Comparison of ENCODE assay signal across 30 cellular contexts in the genomic region with DNA sequence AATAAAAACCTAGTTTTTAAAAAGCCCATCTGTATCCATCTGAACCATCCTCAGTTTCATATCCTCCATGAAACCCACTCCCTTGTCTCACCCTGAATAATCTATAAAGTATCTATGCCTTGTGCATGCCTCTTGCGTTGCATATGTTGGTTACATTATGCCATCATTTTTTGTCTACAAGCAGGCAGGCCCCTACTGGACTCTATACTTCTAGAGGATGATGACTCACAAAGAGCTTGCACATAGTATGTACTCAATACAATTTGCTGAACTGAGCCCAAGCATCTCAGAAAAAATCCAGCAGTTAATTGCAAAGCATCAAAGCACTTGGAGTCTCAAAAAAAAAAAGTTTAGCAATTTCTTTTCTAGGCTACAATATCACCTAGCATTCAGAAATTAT.
"Had no signal": no experiment of that assay in that cellular context is flagged by ENCODE, and none has a peak within 500 bp of the region (broad histone marks: within the 10 kb centered on the region; RNA-seq: fewer than 3 reads in every experiment).

No MANE protein-coding gene starts in this region.

- H3K27ac Mint-ChIP-seq: activated CD8-positive, alpha-beta T cell treated with anti-CD3 and anti-CD28 coated beads, Interleukin-2, amount 10 ng/mL, durations not matched to agents 7 days and 5 days; activated naive CD8-positive, alpha-beta T cell; activated T-cell treated with anti-CD3 and anti-CD28 coated beads, Interleukin-2, amount 50 U/mL, for 24 hours had no signal

- ATAC-seq: activated CD8-positive, alpha-beta T cell treated with anti-CD3 and anti-CD28 coated beads, Interleukin-2, amount 10 ng/mL, durations not matched to agents 7 days and 5 days; Right ventricle myocardium inferior; SK-N-SH treated with all-trans-retinoic acid at 6 μM for 48 hours had no signal

- H3K4me3 Mint-ChIP-seq: activated CD8-positive, alpha-beta T cell treated with anti-CD3 and anti-CD28 coated beads, Interleukin-2, amount 10 ng/mL, durations not matched to agents 7 days and 5 days; activated naive CD8-positive, alpha-beta T cell; activated T-cell treated with anti-CD3 and anti-CD28 coated beads, Interleukin-2, amount 50 U/mL, for 24 hours had no signal

- H3K4me1 ChIP-seq: SJCRH30 had no signal

- H3K27me3 ChIP-seq: brain microvascular endothelial cell, SJCRH30 had no signal

- H3K36me3 ChIP-seq: SJCRH30 had no signal

- H3K27ac ChIP-seq: brain microvascular endothelial cell, SJCRH30 had no signal

- H3K9me3 Mint-ChIP-seq: activated T-cell treated with anti-CD3 and anti-CD28 coated beads, Interleukin-2, amount 50 U/mL, for 24 hours had no signal

- H3K9me3 ChIP-seq: SJCRH30 had no signal

- DNase-seq: activated CD4-positive, alpha-beta T cell treated with anti-CD3 and anti-CD28 coated beads for 48 hours; activated CD4-positive, alpha-beta T cell treated with anti-CD3 and anti-CD28 coated beads, Interleukin-2, amount 50 U/mL, for 4 hours; activated CD4-positive, CD25-positive, alpha-beta regulatory T cell treated with anti-CD3 and anti-CD28 coated beads, Interleukin-2, amount 50 U/mL, for 72 hours; activated CD8-positive, alpha-beta memory T cell treated with anti-CD3 and anti-CD28 coated beads, Interleukin-2, amount 50 U/mL, for 48 hours; activated CD8-positive, alpha-beta T cell treated with anti-CD3 and anti-CD28 coated beads, Interleukin-2, amount 10 ng/mL, durations not matched to agents 7 days and 5 days; activated effector memory CD4-positive, alpha-beta T cell treated with anti-CD3 and anti-CD28 coated beads, Interleukin-2, amount 50 U/mL, for 16 hours; activated naive CD4-positive, alpha-beta T cell treated with Interleukin-2 at 50 U/mL for 16 hours; activated T-cell treated with anti-CD3 and anti-CD28 coated beads, Interleukin-2, amount 50 U/mL, for 24 hours; amygdala; brain microvascular endothelial cell; caudate nucleus; Kasumi-1; KBM-7; MV-4-11; NCI-H1092 treated with DMSO at 0.1 percent for 48 hours; NCI-H1417 treated with DMSO at 0.1 percent for 48 hours; NCI-H1694; NCI-H2029; NCI-H2107; NCI-H2171 treated with DMSO at 0.1 percent for 48 hours; NCI-H345; NCI-H510A; NCI-H526 treated with DMSO at 0.1 percent for 48 hours; NCI-H82; SJCRH30; SW 1271 had no signal

- H3K27me3 Mint-ChIP-seq: activated naive CD8-positive, alpha-beta T cell; activated T-cell treated with anti-CD3 and anti-CD28 coated beads, Interleukin-2, amount 50 U/mL, for 24 hours had no signal

- H3K4me3 ChIP-seq: SJCRH30 had no signal

- FAIRE-seq: astrocyte had no signal
